In genomic region chr1:162703708-162704107, GRCh38 we compare ENCODE assay signal across 16 cellular contexts.
DNase-seq lines count a peak whose midpoint lies in the region; ATAC-seq and TF ChIP-seq lines count a peak whose summit lies in the region.
"Had no signal": no experiment of that assay in that cellular context is flagged by ENCODE, and none has a peak within 500 bp of the region (broad histone marks: within the 10 kb centered on the region; RNA-seq: fewer than 3 reads in every experiment).

No MANE protein-coding gene starts in this region.

- TF ChIP-seq CTCF in fibroblast of mammary gland (conservative IDR thresholded peaks at IDR 0.05; ENCODE audit: control insufficient read depth, insufficient read depth, low read depth, low read length) = no peak

- no peak overlapping the region for H3K4me3 ChIP-seq in fibroblast of mammary gland (ENCODE audit: control insufficient read depth, low read depth, low read length)

- intact Hi-C loops in left ventricle myocardium superior (cut with micrococcal nuclease) (no loop called here), sciatic nerve (cut with DNase I) (no loop called here)

- DNase-seq in GM03348 (ENCODE audit: low spot score) (peak; percentile 6), fibroblast of mammary gland (ENCODE audit: low read depth) (peak; percentile 89), left ventricle myocardium superior (peak; percentile 48), sciatic nerve (ENCODE audit: low spot score) (no peak)
- DNase-seq in stimulated activated CD4-positive, alpha-beta T cell treated with anti-CD3 and anti-CD28 coated beads, Interleukin-4, amount 100 ng/mL, for 24 hours = no peak
- DNase-seq in activated effector memory CD4-positive, alpha-beta T cell treated with Interleukin-2 at 50 U/mL for 16 hours = no peak
- DNase-seq: COR-L47, H9, NCI-H1417, NCI-H2081, NCI-H2227 treated with DMSO at 0.1 percent for 48 hours, NCI-H526, OCI-M1, RPMI8226 had no signal

- ATAC-seq in left ventricle myocardium superior (peak; percentile 56), sciatic nerve (peak; percentile 36), GM21529 (IDR thresholded peaks at IDR 0.05; ENCODE audit: unreplicated experiment) (no peak), HG02610 (IDR thresholded peaks at IDR 0.05; ENCODE audit: unreplicated experiment) (no peak)

Comparison
In these comparisons a context has a peak if more than half of its experiments do, and no peak if none do; other contexts are left out.
1. DNase-seq: peak in GM03348 (single experiment), fibroblast of mammary gland (single experiment) and left ventricle myocardium superior (single experiment); none in sciatic nerve (single experiment), stimulated activated CD4-positive, alpha-beta T cell treated with anti-CD3 and anti-CD28 coated beads, Interleukin-4, amount 100 ng/mL, for 24 hours (single experiment) and activated effector memory CD4-positive, alpha-beta T cell treated with Interleukin-2 at 50 U/mL for 16 hours (single experiment).
2. ATAC-seq: peak in left ventricle myocardium superior (single experiment) and sciatic nerve (single experiment); none in GM21529 (single experiment) and HG02610 (single experiment).